In the genomic region with DNA sequence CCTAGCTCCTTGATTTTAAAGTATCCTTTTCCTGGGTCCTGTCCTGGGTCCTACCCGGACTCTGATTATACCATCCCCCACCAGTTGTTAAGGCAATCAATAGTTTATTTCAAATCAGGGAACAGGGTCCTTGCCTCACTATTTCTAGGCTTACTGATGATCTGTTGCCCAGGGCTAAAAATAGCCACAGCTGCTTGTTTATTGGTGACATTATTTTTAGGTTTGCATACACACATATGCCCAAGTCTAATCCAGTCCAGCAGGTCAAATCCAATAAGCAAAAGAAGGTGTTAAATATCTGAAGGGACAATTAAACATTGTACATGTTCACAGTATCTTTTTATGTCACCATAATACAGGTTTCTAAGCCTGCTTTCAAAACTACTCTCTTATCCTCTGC, we compare ENCODE assay signal across 20 cellular contexts.
"Had no signal": no experiment of that assay in that cellular context is flagged by ENCODE, and none has a peak within 500 bp of the region (broad histone marks: within the 10 kb centered on the region; RNA-seq: fewer than 3 reads in every experiment).

No MANE protein-coding gene starts in this region.

- H3K4me3 Mint-ChIP-seq: activated naive CD8-positive, alpha-beta T cell treated with anti-CD3 and anti-CD28 coated beads, Interleukin-2, amount 10 ng/mL, durations not matched to agents 7 days and 5 days; activated T-cell treated with anti-CD3 and anti-CD28 coated beads, Interleukin-2, amount 50 U/mL, for 4 hours; mesothelial cell of epicardium; naive B cell; stimulated activated naive CD8-positive, alpha-beta T cell treated with anti-CD3 and anti-CD28 coated beads, Interleukin-15, Interleukin-2, amounts not matched to agents 100 ng/mL and 50 ng/mL, for 24 hours had no signal

- H3K9me3 ChIP-seq: neutrophil, right lobe of liver, upper lobe of left lung had no signal

- H3K27ac ChIP-seq: breast epithelium, left lung, right lobe of liver, upper lobe of left lung had no signal

- H3K27me3 ChIP-seq: breast epithelium, dorsolateral prefrontal cortex, left lung, neutrophil, right lobe of liver, upper lobe of left lung had no signal

- DNase-seq: activated CD4-positive, alpha-beta T cell treated with anti-CD3 and anti-CD28 coated beads, Interleukin-2, amount 50 U/mL, for 4 hours; activated gamma-delta T cell; activated naive CD8-positive, alpha-beta T cell treated with anti-CD3 and anti-CD28 coated beads, Interleukin-2, amount 10 ng/mL, durations not matched to agents 7 days and 5 days; activated T-cell treated with anti-CD3 and anti-CD28 coated beads, Interleukin-2, amount 50 U/mL, for 4 hours; anterior cingulate cortex; dorsolateral prefrontal cortex; glutamatergic neuron; left lung; naive B cell; posterior cingulate gyrus; right lobe of liver; stimulated activated CD4-positive, alpha-beta T cell treated with anti-CD3 and anti-CD28 coated beads, Interleukin-2, amount 100 ng/mL, for 48 hours; T-helper 2 cell; upper lobe of left lung had no signal

- H3K4me1 ChIP-seq: breast epithelium, right lobe of liver had no signal

- ATAC-seq: activated CD4-positive, CD25-positive, alpha-beta regulatory T cell treated with anti-CD3 and anti-CD28 coated beads, Interleukin-2, amount 50 U/mL, for 24 hours; activated T-cell treated with anti-CD3 and anti-CD28 coated beads, Interleukin-2, amount 50 U/mL, for 4 hours; esophagus mucosa; left lung had no signal

- H3K4me3 ChIP-seq: breast epithelium, dorsolateral prefrontal cortex, left lung, right lobe of liver, upper lobe of left lung had no signal

- H3K36me3 ChIP-seq: breast epithelium, right lobe of liver had no signal

- H3K27me3 Mint-ChIP-seq: activated naive CD8-positive, alpha-beta T cell treated with anti-CD3 and anti-CD28 coated beads, Interleukin-2, amount 10 ng/mL, durations not matched to agents 7 days and 5 days; naive B cell; stimulated activated naive CD8-positive, alpha-beta T cell treated with anti-CD3 and anti-CD28 coated beads, Interleukin-15, Interleukin-2, amounts not matched to agents 100 ng/mL and 50 ng/mL, for 24 hours had no signal

- H3K27ac Mint-ChIP-seq: activated naive CD8-positive, alpha-beta T cell treated with anti-CD3 and anti-CD28 coated beads, Interleukin-2, amount 10 ng/mL, durations not matched to agents 7 days and 5 days; mesothelial cell of epicardium; stimulated activated naive CD8-positive, alpha-beta T cell treated with anti-CD3 and anti-CD28 coated beads, Interleukin-15, Interleukin-2, amounts not matched to agents 100 ng/mL and 50 ng/mL, for 24 hours had no signal

- H3K9me3 Mint-ChIP-seq: activated T-cell treated with anti-CD3 and anti-CD28 coated beads, Interleukin-2, amount 50 U/mL, for 4 hours; stimulated activated naive CD8-positive, alpha-beta T cell treated with anti-CD3 and anti-CD28 coated beads, Interleukin-15, Interleukin-2, amounts not matched to agents 100 ng/mL and 50 ng/mL, for 24 hours had no signal
